Comparison of ENCODE assay signal across 8 cellular contexts in the genomic region with DNA sequence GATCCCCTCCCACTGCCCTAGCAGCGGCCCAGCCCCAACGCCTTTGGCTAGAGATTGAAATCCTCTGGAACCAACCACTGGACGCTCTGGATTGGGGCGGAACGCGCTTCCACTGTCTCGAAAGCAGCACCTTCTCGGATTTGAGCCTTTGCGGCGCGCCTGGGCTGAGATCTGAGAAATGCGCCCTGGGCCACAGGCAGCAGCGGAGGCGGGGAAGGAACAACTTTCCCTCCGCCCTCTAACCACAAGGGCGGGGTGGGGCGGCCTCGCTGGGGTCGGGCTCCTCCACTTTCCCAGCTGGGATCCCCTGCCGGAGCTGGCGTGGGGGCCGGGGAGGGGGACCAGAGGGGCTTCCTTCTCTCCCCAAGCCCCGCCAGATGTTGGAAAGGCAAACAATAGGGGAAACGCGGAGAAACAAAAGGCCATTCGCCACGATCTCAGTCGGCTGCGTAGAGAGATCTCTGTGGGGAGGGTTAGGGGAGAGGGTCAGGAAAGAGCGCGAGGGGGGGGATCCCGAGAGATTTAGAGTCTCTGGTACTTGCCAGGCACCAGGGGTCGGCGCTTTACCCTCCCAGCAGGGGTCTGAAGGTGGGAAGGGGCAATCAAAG. TPM values are rescaled to one million over a fixed set of nuclear protein-coding genes. Genes with fewer than 3 reads are reported as not detected.
DNase-seq lines count a peak whose midpoint lies in the region; ATAC-seq and TF ChIP-seq lines count a peak whose summit lies in the region.

No MANE protein-coding gene starts in this region.

- H3K27ac ChIP-seq in left lung, result peak overlapping the region; percentile 76 to 87

- ATAC-seq in GM19397 (IDR thresholded peaks at IDR 0.05; ENCODE audit: unreplicated experiment) (peak; percentile 53), HG03558 (IDR thresholded peaks at IDR 0.05; ENCODE audit: extremely low read depth, unreplicated experiment) (peak; percentile 32), left lung (peak; percentile 90)

- DNase-seq in Ammon's horn (ENCODE audit: low spot score) (peak; percentile 76), dermis blood vessel endothelial cell (peak; percentile 42), left lung (peak; percentile 88 to 91), DMS153 (lab: John Stamatoyannopoulos, UW) (no peak)
- peak; percentile 38 for DNase-seq in activated CD4-positive, alpha-beta T cell treated with anti-CD3 and anti-CD28 coated beads, Interleukin-2, amount 50 U/mL, for 1 hour
- DNase-seq in stimulated activated CD4-positive, alpha-beta T cell treated with anti-CD3 and anti-CD28 coated beads, Interleukin-1b, Interleukin-23, amount 100 ng/mL, for 4 hours (ENCODE audit: low read depth in 2 of 2), result peak; percentile 27 to 40

- no peaks in the 10 kb centered on the region for H3K36me3 ChIP-seq in left lung

- TF ChIP-seq CTCF in left lung (IDR thresholded peaks at IDR 0.05), result no peak

- peaks cover 2 to 26% of the 10 kb centered on the region in 2 donors for H3K4me1 ChIP-seq in left lung

- intact Hi-C loops in left lung (cut with DNase I), result loop anchor here in 1 of 2 donors (5.0 kb wide), 1 partner anchor 191 kb away; no protein-coding TSS in a partner anchor

- peak overlapping the region; percentile 70 to 81 for H3K4me3 ChIP-seq in left lung

- no peaks in the 10 kb centered on the region for H3K9me3 ChIP-seq in left lung

- H3K27me3 ChIP-seq in left lung, result peaks cover 0 to 26% of the 10 kb centered on the region in 2 donors

RNA-seq across cellular contexts. Expression of a gene that starts 1.2 kb away (rescaled TPM):
- 0.85 and 2.1 TPM in 2 replicates for total RNA-seq in dermis blood vessel endothelial cell
- 10 to 100 TPM in 1 of 2 donors, 1 to 10 TPM in 1; 7.2 to 13.6 TPM for total RNA-seq in left lung

RNA-seq across cellular contexts. Expression of a gene that starts 4.3 kb away (rescaled TPM):
- total RNA-seq in dermis blood vessel endothelial cell (not detected in 2 replicates), left lung (not detected)

RNA-seq across cellular contexts. Expression of a gene that starts 44.9 kb away (rescaled TPM):
- total RNA-seq in dermis blood vessel endothelial cell (8.6 and 10.9 TPM in 2 replicates), left lung (10 to 100 TPM; 17.1 to 32.4 TPM)

Comparison
In these comparisons a context has a peak if more than half of its experiments do, and no peak if none do; other contexts are left out.
1. ATAC-seq: peak in every context shown above with its lines; median percentile 90 in left lung; 53 in GM19397; 32 in HG03558.